Comparison of ENCODE assay signal across 10 cellular contexts in genomic region chr4:59307609-59308008, GRCh38.
"Had no signal": no experiment of that assay in that cellular context is flagged by ENCODE, and none has a peak within 500 bp of the region (broad histone marks: within the 10 kb centered on the region; RNA-seq: fewer than 3 reads in every experiment).

No MANE protein-coding gene starts in this region.

- H3K9ac ChIP-seq: GM23248 had no signal

- H3K9me3 Mint-ChIP-seq: GM23338 had no signal

- H3K36me3 ChIP-seq: HAP-1 had no signal

- H2AFZ ChIP-seq: GM23248, GM23338 had no signal

- H3K4me3 ChIP-seq: GM23248, GM23338, HAP-1 had no signal

- H3K9me3 ChIP-seq: HAP-1 had no signal

- FAIRE-seq: H1, H54 had no signal

- H3K4me2 ChIP-seq: GM23338 had no signal

- H3K27ac Mint-ChIP-seq: GM23338, H9, HFFc6 had no signal

- H3K27ac ChIP-seq: GM23248 had no signal

- DNase-seq: GM23248, GOT3, H7, H9, HCEC 1CT, HFFc6 had no signal

- H3K4me3 Mint-ChIP-seq: GM23338, H9, HFFc6 had no signal
